Comparison of ENCODE assay signal across 8 cellular contexts in genomic region chr19:38213911-38214625, GRCh38. TPM values are rescaled to one million over a fixed set of nuclear protein-coding genes. Genes with fewer than 3 reads are reported as not detected.
A peak's percentile ranks its signal among the peaks of the same experiment; 100 is the strongest.
DNase-seq lines count a peak whose midpoint lies in the region; ATAC-seq and TF ChIP-seq lines count a peak whose summit lies in the region.

No MANE protein-coding gene starts in this region.

- peaks cover 4 to 22% of the 10 kb centered on the region in 2 experiments; a peak in 1 of 4 replicates for H3K4me1 ChIP-seq in SK-N-SH (ENCODE audit: control insufficient read depth in 1 of 2, insufficient read depth in 2 of 2, low read depth in 1 of 2, low read length in 1 of 2)
- H3K4me1 ChIP-seq in neural progenitor cell = peaks cover 17% of the 10 kb centered on the region

- H3K27me3 ChIP-seq in SK-N-SH (ENCODE audit: insufficient read depth) = no peaks in the 10 kb centered on the region
- no peaks in the 10 kb centered on the region for H3K27me3 ChIP-seq in neural progenitor cell

- WGBS in SK-N-SH (ENCODE audit: low lambda C conversion rate) = 84% methylated on average over 24 of the region's 24 CpGs

- H3K9me3 Mint-ChIP-seq in activated naive CD8-positive, alpha-beta T cell treated with anti-CD3 and anti-CD28 coated beads for 36 hours = peaks cover 6% of the 10 kb centered on the region
- H3K9me3 Mint-ChIP-seq in neural progenitor cell = no peaks in the 10 kb centered on the region

- H3K4me3 ChIP-seq in SK-N-SH (ENCODE audit: low read depth in 2 of 2, low read length in 1 of 2) = no peak overlapping the region
- no peak overlapping the region for H3K4me3 ChIP-seq in neural progenitor cell

- peak overlapping the region; percentile 93 for H3K27ac Mint-ChIP-seq in activated naive CD8-positive, alpha-beta T cell treated with anti-CD3 and anti-CD28 coated beads for 36 hours
- peak overlapping the region; percentile 98 for H3K27ac Mint-ChIP-seq in neural progenitor cell

- H3K4me1 Mint-ChIP-seq in activated naive CD8-positive, alpha-beta T cell treated with anti-CD3 and anti-CD28 coated beads for 36 hours = peaks cover 18% of the 10 kb centered on the region
- peaks cover 46% of the 10 kb centered on the region for H3K4me1 Mint-ChIP-seq in neural progenitor cell

- H3F3A ChIP-seq in SK-N-SH (replicated peaks; ENCODE audit: insufficient read depth) (no peaks in the 10 kb centered on the region), neural progenitor cell (ENCODE audit: low read depth) (peaks cover 24% of the 10 kb centered on the region)

- H4K20me1 ChIP-seq in SK-N-SH (ENCODE audit: insufficient read depth) (no peaks in the 10 kb centered on the region), neural progenitor cell (ENCODE audit: low read depth) (no peaks in the 10 kb centered on the region)

- H3K4me2 ChIP-seq in SK-N-SH (no peak overlapping the region), neural progenitor cell (no peak overlapping the region)

- TF ChIP-seq CTCF in SK-N-SH (IDR thresholded peaks at IDR 0.05) (no peak), neural progenitor cell (IDR thresholded peaks at IDR 0.05) (no peak)

- CTCF ChIA-PET in SK-N-SH (lab: Yijun Ruan, JAX) = no interaction called here

- intact Hi-C loops in Right ventricle myocardium inferior (cut with DNase I) = no loop called here

- H3K36me3 ChIP-seq in SK-N-SH (replicated peaks in 1 of 2; ENCODE audit: control insufficient read depth in 1 of 2, insufficient read depth in 2 of 2, low read length in 1 of 2) = peaks cover 0 to 7% of the 10 kb centered on the region in 2 experiments
- H3K36me3 ChIP-seq in neural progenitor cell = no peaks in the 10 kb centered on the region

- H3K9me2 ChIP-seq in SK-N-SH = no peaks in the 10 kb centered on the region

- DNase-seq in NCI-H2107 treated with DMSO at 0.1 percent for 48 hours (lab: John Stamatoyannopoulos, UW; ENCODE audit: unreplicated experiment) (peak; percentile 6), NCI-H2107 (lab: John Stamatoyannopoulos, UW) (no peak), SK-N-SH (no peak), neural progenitor cell (ENCODE audit: low spot score) (peak; percentile 52), Right ventricle myocardium inferior (ENCODE audit: missing footprints) (no peak)
- peak; percentile 87 for DNase-seq in activated naive CD8-positive, alpha-beta T cell treated with anti-CD3 and anti-CD28 coated beads for 36 hours

- no peak for TF ChIP-seq RAD21 in SK-N-SH (IDR thresholded peaks at IDR 0.05; ENCODE audit: low read length)

- no peak overlapping the region for H2AFZ ChIP-seq in SK-N-SH (ENCODE audit: low read depth)
- H2AFZ ChIP-seq in neural progenitor cell (replicated peaks) = no peak overlapping the region

- no peaks in the 10 kb centered on the region for H3K79me2 ChIP-seq in SK-N-SH (ENCODE audit: insufficient read depth)
- no peaks in the 10 kb centered on the region for H3K79me2 ChIP-seq in neural progenitor cell (ENCODE audit: low read depth)

- peaks cover 5% of the 10 kb centered on the region for H3K36me3 Mint-ChIP-seq in activated naive CD8-positive, alpha-beta T cell treated with anti-CD3 and anti-CD28 coated beads for 36 hours
- peaks cover 11% of the 10 kb centered on the region for H3K36me3 Mint-ChIP-seq in neural progenitor cell

- H3K27ac ChIP-seq in SK-N-SH (ENCODE audit: low read depth in 2 of 2, low read length in 1 of 2) (peak overlapping the region in 1 of 2 experiments; percentile 53; a peak in 2 of 4 replicates), neural progenitor cell (no peak overlapping the region)

- H3K9ac ChIP-seq in SK-N-SH (no peak overlapping the region), neural progenitor cell (no peak overlapping the region)

- POLR2A ChIA-PET in SK-N-SH (lab: Yijun Ruan, JAX) = no interaction called here

- no peak for TF ChIP-seq EP300 in SK-N-SH (IDR thresholded peaks at IDR 0.05; ENCODE audit: borderline replicate concordance in 1 of 2, low read depth in 1 of 2, low read length in 1 of 2)

- H3K27me3 Mint-ChIP-seq in activated naive CD8-positive, alpha-beta T cell treated with anti-CD3 and anti-CD28 coated beads for 36 hours = peaks cover 83% of the 10 kb centered on the region
- H3K27me3 Mint-ChIP-seq in neural progenitor cell (ENCODE audit: insufficient read depth, low read depth) = peaks cover 10% of the 10 kb centered on the region

- H3K4me3 Mint-ChIP-seq in activated naive CD8-positive, alpha-beta T cell treated with anti-CD3 and anti-CD28 coated beads for 36 hours = peak overlapping the region; percentile 68
- peak overlapping the region; percentile 50 for H3K4me3 Mint-ChIP-seq in neural progenitor cell

- ATAC-seq in GM18858 (IDR thresholded peaks at IDR 0.05; ENCODE audit: unreplicated experiment) = no peak
- no peak for ATAC-seq in GM21737 (IDR thresholded peaks at IDR 0.05; ENCODE audit: unreplicated experiment)
- no peak for ATAC-seq in Right ventricle myocardium inferior

- no peaks in the 10 kb centered on the region for H3K9me3 ChIP-seq in SK-N-SH
- H3K9me3 ChIP-seq in neural progenitor cell (ENCODE audit: low read depth) = no peaks in the 10 kb centered on the region

TF ChIP-seq in SK-N-SH, 30 proteins besides CTCF, POLR2A, EP300 and RAD21:
- TF ChIP-seq CHD2 (IDR thresholded peaks at IDR 0.05; ENCODE audit: low read length, partially characterized antibody) = no peak
- TF ChIP-seq ZBTB33 (IDR thresholded peaks at IDR 0.05; ENCODE audit: borderline replicate concordance, low read depth) = peak; percentile 58; the same call in 1 of the 2 replicates

RNA-seq across cellular contexts. Expression of gene DPF1, which starts 10.0 kb away (rescaled TPM):
- 4.3 and 4.8 TPM in 2 replicates for polyA plus RNA-seq in SK-N-SH (2012; rRNA removed)
- 3.0 and 3.9 TPM in 2 replicates for polyA plus RNA-seq in SK-N-SH (2012; cell fraction: cytosol; rRNA removed)
- 12.6 and 17.8 TPM in 2 replicates for polyA plus RNA-seq in SK-N-SH (2012; cell fraction: nucleus; rRNA removed)
- total RNA-seq in activated naive CD8-positive, alpha-beta T cell treated with anti-CD3 and anti-CD28 coated beads for 36 hours = under 1 TPM; 0.41 to 0.50 TPM
- total RNA-seq in neural progenitor cell (ENCODE audit: low replicate concordance) (3.4 and 6.5 TPM in 2 replicates), Right ventricle myocardium inferior (0.11 TPM)

RNA-seq across cellular contexts. Expression of gene PPP1R14A, which starts 42.1 kb away (rescaled TPM):
- 1.1 and 1.6 TPM in 2 replicates for polyA plus RNA-seq in SK-N-SH (2012; rRNA removed)
- polyA plus RNA-seq in SK-N-SH (2012; cell fraction: cytosol; rRNA removed) = 0.95 and 1.4 TPM in 2 replicates
- polyA plus RNA-seq in SK-N-SH (2012; cell fraction: nucleus; rRNA removed) = 0.85 and 2.1 TPM in 2 replicates
- not detected for total RNA-seq in activated naive CD8-positive, alpha-beta T cell treated with anti-CD3 and anti-CD28 coated beads for 36 hours
- 2.0 and 4.2 TPM in 2 replicates for total RNA-seq in neural progenitor cell (ENCODE audit: low replicate concordance)
- total RNA-seq in Right ventricle myocardium inferior = 35.9 TPM

RNA-seq across cellular contexts. Expression of gene SPINT2, which starts 50.3 kb away (rescaled TPM):
- 1.0 TPM in 2 replicates for polyA plus RNA-seq in SK-N-SH (2012; rRNA removed)
- 1.1 and 2.2 TPM in 2 replicates for polyA plus RNA-seq in SK-N-SH (2012; cell fraction: cytosol; rRNA removed)
- polyA plus RNA-seq in SK-N-SH (2012; cell fraction: nucleus; rRNA removed) = 0.87 and 1.3 TPM in 2 replicates
- 10 to 100 TPM; 28.2 to 31.7 TPM for total RNA-seq in activated naive CD8-positive, alpha-beta T cell treated with anti-CD3 and anti-CD28 coated beads for 36 hours
- 71.0 and 177 TPM in 2 replicates for total RNA-seq in neural progenitor cell (ENCODE audit: low replicate concordance)
- 9.1 TPM for total RNA-seq in Right ventricle myocardium inferior

Comparison
In these comparisons a context has a peak if more than half of its experiments do, and no peak if none do; other contexts are left out.
1. DNase-seq: peak in NCI-H2107 treated with DMSO at 0.1 percent for 48 hours (single experiment), activated naive CD8-positive, alpha-beta T cell treated with anti-CD3 and anti-CD28 coated beads for 36 hours (single experiment) and neural progenitor cell (single experiment); none in NCI-H2107 (single experiment), SK-N-SH (single experiment) and Right ventricle myocardium inferior (single experiment).